In genomic region chr3:11581237-11582122, GRCh38 we compare ENCODE assay signal across 9 cellular contexts.
DNase-seq lines count a peak whose midpoint lies in the region; ATAC-seq and TF ChIP-seq lines count a peak whose summit lies in the region.
"Had no signal": no experiment of that assay in that cellular context is flagged by ENCODE, and none has a peak within 500 bp of the region (broad histone marks: within the 10 kb centered on the region; RNA-seq: fewer than 3 reads in every experiment).

No MANE protein-coding gene starts in this region.

- peaks cover 46% of the 10 kb centered on the region for H3K4me1 Mint-ChIP-seq in GM23338

- peaks cover 92% of the 10 kb centered on the region for H3K79me2 ChIP-seq in GM23338 (replicated peaks; ENCODE audit: insufficient read depth)

- peaks cover 6% of the 10 kb centered on the region; the same call in 1 of the 2 replicates for H3K9me2 ChIP-seq in GM23338 (ENCODE audit: insufficient read depth)

- in situ Hi-C loops in astrocyte of the cerebellum (cut with HindIII; ENCODE audit: low sequenced_read_pairs): no loop called here

- TF ChIP-seq CTCF in GM23338 (conservative IDR thresholded peaks at IDR 0.05; ENCODE audit: low read depth in 2 of 2): no peak
- TF ChIP-seq CTCF in astrocyte of the cerebellum (IDR thresholded peaks at IDR 0.05; ENCODE audit: low read depth, low read length, missing control alignments): no peak

- DNase-seq in GM23338 (ENCODE audit: low spot score) (no peak), astrocyte of the cerebellum (ENCODE audit: low read depth) (no peak), iPS-NIHi7 (ENCODE audit: extremely low spot score) (peak; percentile 17), T1000 (lab: John Stamatoyannopoulos, UW) (no peak), OCI-M2 (lab: John Stamatoyannopoulos, UW; ENCODE audit: unreplicated experiment) (no peak)
- DNase-seq in effector CD8-positive, alpha-beta T cell (lab: John Stamatoyannopoulos, UW): no peak

- peaks cover 13% of the 10 kb centered on the region; the same call in 1 of the 2 replicates for H4K20me1 ChIP-seq in GM23338 (replicated peaks; ENCODE audit: insufficient read depth)

- peaks cover 30% of the 10 kb centered on the region for H3K4me1 ChIP-seq in GM23338 (ENCODE audit: insufficient read depth)
- peaks cover 29 to 48% (median 37%) of the 10 kb centered on the region in 3 donors for H3K4me1 ChIP-seq in skeletal muscle tissue (ENCODE audit: control insufficient read depth in 3 of 3, insufficient read depth in 3 of 3, low read length in 3 of 3)

- H3K36me3 ChIP-seq in GM23338 (ENCODE audit: insufficient read depth) (no peaks in the 10 kb centered on the region), skeletal muscle tissue (ENCODE audit: control insufficient read depth in 3 of 3, insufficient read depth in 3 of 3, low read length in 3 of 3) (no peaks in the 10 kb centered on the region)

- ATAC-seq in GM23338: peak; percentile 35
- ATAC-seq in HG03457 (IDR thresholded peaks at IDR 0.05; ENCODE audit: unreplicated experiment): no peak

- H2AFZ ChIP-seq in GM23338: no peak overlapping the region

- peak overlapping the region; percentile 42 to 80 (median 50) for H3K9ac ChIP-seq in skeletal muscle tissue (ENCODE audit: low read depth in 1 of 3, low read length in 3 of 3)

- 0 out of 2 replicates have a peak, but pooled peaks cover 3% of the 10 kb centered on the region for H3F3A ChIP-seq in GM23338 (replicated peaks; ENCODE audit: low read depth)

- H3K27ac ChIP-seq in GM23338 (ENCODE audit: low read depth) (peak overlapping the region; percentile 82), skeletal muscle tissue (ENCODE audit: low read depth, low read length) (peak overlapping the region; percentile 66)

- H3K9me3 Mint-ChIP-seq in GM23338: no peaks in the 10 kb centered on the region; the same call in 2 of the 3 replicates
- H3K9me3 Mint-ChIP-seq: central memory CD8-positive, alpha-beta T cell had no signal

- H3K27me3 ChIP-seq in GM23338 (ENCODE audit: insufficient read depth): no peaks in the 10 kb centered on the region
- H3K27me3 ChIP-seq in skeletal muscle tissue (ENCODE audit: control insufficient read depth in 3 of 3, insufficient read depth in 3 of 3, low read length in 3 of 3): no peaks in the 10 kb centered on the region

- H3K27me3 Mint-ChIP-seq in GM23338 (ENCODE audit: insufficient read depth, low read depth, poor library complexity): peaks cover 3% of the 10 kb centered on the region
- H3K27me3 Mint-ChIP-seq: central memory CD8-positive, alpha-beta T cell had no signal

- H3K36me3 Mint-ChIP-seq in GM23338 (ENCODE audit: low read depth): peaks cover 9% of the 10 kb centered on the region; the same call in 1 of the 3 replicates

- peak overlapping the region; percentile 72 for H3K4me2 ChIP-seq in GM23338

- H3K4me3 ChIP-seq in GM23338 (peak overlapping the region; percentile 42), astrocyte of the cerebellum (ENCODE audit: low read depth, low read length) (peak overlapping the region; percentile 33), skeletal muscle tissue (ENCODE audit: low read length in 3 of 3) (peak overlapping the region; percentile 49 to 77 (median 58))

- H3K9me3 ChIP-seq in skeletal muscle tissue (ENCODE audit: control insufficient read depth in 3 of 3, low read length in 3 of 3): no peaks in the 10 kb centered on the region

- peak overlapping the region; percentile 89 for H3K27ac Mint-ChIP-seq in GM23338

- peak overlapping the region; percentile 73 for H3K4me3 Mint-ChIP-seq in GM23338
- H3K4me3 Mint-ChIP-seq: central memory CD8-positive, alpha-beta T cell had no signal

TF ChIP-seq in GM23338, 12 proteins besides CTCF, POLR2A, EP300 and RAD21:
- TF ChIP-seq POLR2AphosphoS5 (IDR thresholded peaks at IDR 0.05; ENCODE audit: low read depth): no peak
- TF ChIP-seq REST (IDR thresholded peaks at IDR 0.05; ENCODE audit: unreplicated experiment): no peak
